In the genomic region with DNA sequence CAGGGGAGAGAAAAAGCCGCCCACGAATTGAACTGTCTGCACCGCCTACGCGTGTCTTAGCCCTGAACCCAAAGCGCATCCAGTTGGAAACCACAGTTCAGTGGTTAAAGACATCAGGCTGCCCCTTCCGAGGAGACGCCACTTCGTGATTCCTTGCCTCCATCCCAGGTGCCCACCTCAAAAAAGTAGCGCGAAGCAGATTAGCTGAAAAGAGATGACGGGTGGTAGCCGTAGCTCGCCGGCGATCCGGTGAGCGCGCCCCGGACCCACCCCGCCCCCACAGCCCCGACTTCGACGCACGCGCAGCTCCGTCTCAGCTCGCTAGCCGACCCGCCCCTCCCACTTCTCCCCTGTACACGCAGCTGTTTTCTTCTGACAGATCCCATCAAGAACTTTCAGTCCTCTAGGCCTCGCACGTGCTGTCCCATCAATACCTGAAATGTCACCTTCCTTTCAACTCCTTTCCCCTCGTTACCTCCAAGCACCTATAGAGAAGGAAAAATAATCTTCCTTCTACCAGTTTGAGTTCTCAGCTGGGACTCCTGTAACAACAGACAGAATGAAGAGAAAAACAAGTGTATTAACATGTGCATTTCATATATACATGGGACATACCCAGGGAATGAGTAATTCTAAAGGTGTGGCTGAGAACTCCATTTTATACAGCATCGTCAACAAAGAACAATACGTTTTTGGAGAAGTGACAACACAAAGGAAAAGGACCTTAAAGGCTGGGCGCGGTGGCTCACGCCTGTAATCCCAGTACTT, we compare ENCODE assay signal across 8 cellular contexts. TPM values are rescaled to one million over a fixed set of nuclear protein-coding genes. Genes with fewer than 3 reads are reported as not detected.
DNase-seq lines count a peak whose midpoint lies in the region; ATAC-seq and TF ChIP-seq lines count a peak whose summit lies in the region.

No MANE protein-coding gene starts in this region.

- no peaks in the 10 kb centered on the region for H3K36me3 Mint-ChIP-seq in chondrocyte (ENCODE audit: low read depth)

- TF ChIP-seq CTCF in chondrocyte (IDR thresholded peaks at IDR 0.05), result no peak

- peak overlapping the region; percentile 86 for H3K4me3 Mint-ChIP-seq in chondrocyte (ENCODE audit: unreplicated experiment)

- H3K27me3 Mint-ChIP-seq in chondrocyte (ENCODE audit: low read depth), result no peaks in the 10 kb centered on the region

- peak overlapping the region; percentile 99 for H3K27ac Mint-ChIP-seq in chondrocyte (ENCODE audit: unreplicated experiment)

- peaks cover 32% of the 10 kb centered on the region for H3K4me1 Mint-ChIP-seq in chondrocyte (ENCODE audit: low read depth)

- peak; percentile 66 for DNase-seq in 8988T
- DNase-seq in NCI-H345 (lab: John Stamatoyannopoulos, UW), result peak; percentile 83
- DNase-seq in activated CD4-positive, CD25-positive, alpha-beta regulatory T cell treated with anti-CD3 and anti-CD28 coated beads, Interleukin-2, amount 50 U/mL, for 72 hours, result peak; percentile 79
- DNase-seq in chondrocyte (ENCODE audit: low spot score), result no peak
- DNase-seq in kidney tubule cell (ENCODE audit: low spot score), result peak; percentile 87
- DNase-seq in stimulated activated CD4-positive, alpha-beta T cell treated with anti-CD3 and anti-CD28 coated beads, Interleukin-15, amount 100 ng/mL, for 48 hours (ENCODE audit: low read depth in 2 of 2), result peak; percentile 78 to 84

- peak; percentile 16 for TF ChIP-seq POLR2A in GM18526 (IDR thresholded peaks at IDR 0.05; ENCODE audit: extremely low read depth, insufficient read length)

- H3K9me3 Mint-ChIP-seq in chondrocyte (ENCODE audit: low read depth), result no peaks in the 10 kb centered on the region

- peak; percentile 32 for ATAC-seq in HG03097 (IDR thresholded peaks at IDR 0.05; ENCODE audit: low FRiP score, unreplicated experiment)

RNA-seq across cellular contexts. Expression of gene OR4D9, which starts 49.5 kb away (rescaled TPM):
- not detected in 3 replicates for total RNA-seq in chondrocyte

RNA-seq across cellular contexts. Expression of gene OSBP, which starts 54.7 kb away (rescaled TPM):
- 47.3 to 48.4 TPM (median 47.6 TPM) in 3 replicates for total RNA-seq in chondrocyte

RNA-seq across cellular contexts. Expression of gene OR4D11, which starts 57.5 kb away (rescaled TPM):
- not detected in 3 replicates for total RNA-seq in chondrocyte
